In genomic region chr15:93028632-93029612, GRCh38 we compare ENCODE assay signal across 8 cellular contexts.
DNase-seq lines count a peak whose midpoint lies in the region; ATAC-seq and TF ChIP-seq lines count a peak whose summit lies in the region.

No MANE protein-coding gene starts in this region.

- POLR2A ChIA-PET in IMR-90 (lab: Charles Lee; ENCODE audit: unreplicated experiment): interaction anchor here (0.5 kb wide), 1 partner anchor 69 kb away, joined by 4 read pairs; no protein-coding TSS in a partner anchor

- H4K91ac ChIP-seq in IMR-90 (ENCODE audit: insufficient read depth, low read depth, low read length): no peak overlapping the region

- peaks cover 17 to 30% of the 10 kb centered on the region in 2 experiments for H3K79me1 ChIP-seq in IMR-90 (ENCODE audit: low read depth in 1 of 2, low read length in 2 of 2)

- dilution Hi-C loops in IMR-90 (cut with HindIII; ENCODE audit: low sequenced_read_pairs, unreplicated experiment): no loop called here

- CTCF ChIA-PET in IMR-90 (lab: Yijun Ruan, JAX): interaction anchor here (0.6 to 3.0 kb wide), 5 partner anchors 81 to 1091 kb away, joined by 3 to 20 read pairs (median 4); no protein-coding TSS in a partner anchor

- no peak overlapping the region for H2BK20ac ChIP-seq in IMR-90 (ENCODE audit: low read depth, low read length)

- H3K9me3 ChIP-seq in IMR-90 (ENCODE audit: control insufficient read depth, insufficient read depth, low read length) (no peaks in the 10 kb centered on the region), gastrocnemius medialis (no peaks in the 10 kb centered on the region)

- peak; percentile 51 to 55 for DNase-seq in AML-193 (lab: John Stamatoyannopoulos, UW)
- DNase-seq in IMR-90: peak; percentile 91
- peak; percentile 89 for DNase-seq in astrocyte of the hippocampus (ENCODE audit: low read depth, low spot score)
- DNase-seq in hippocampal formation (lab: John Stamatoyannopoulos, UW): peak; percentile 57 to 58
- DNase-seq in gastrocnemius medialis: peak; percentile 81 to 95
- no peak for DNase-seq in GDM1 (lab: John Stamatoyannopoulos, UW)
- DNase-seq in NCI-H1092 (lab: John Stamatoyannopoulos, UW): no peak

- no peak overlapping the region for H2BK5ac ChIP-seq in IMR-90 (ENCODE audit: low read depth, low read length, poor library complexity, severe bottlenecking)

- H3K56ac ChIP-seq in IMR-90 (ENCODE audit: extremely low read depth, insufficient read depth, low read length): no peak overlapping the region

- H2BK120ac ChIP-seq in IMR-90 (ENCODE audit: low read depth, low read length): no peak overlapping the region

- H2AK9ac ChIP-seq in IMR-90 (replicated peaks; ENCODE audit: low read depth, low read length, poor library complexity): no peak overlapping the region

- H3K27me3 ChIP-seq in IMR-90 (ENCODE audit: control insufficient read depth, insufficient read depth, low read length): no peaks in the 10 kb centered on the region
- no peaks in the 10 kb centered on the region for H3K27me3 ChIP-seq in gastrocnemius medialis

- no peak overlapping the region; the same call in 1 of the 2 replicates for H3K18ac ChIP-seq in IMR-90 (ENCODE audit: low read depth, low read length)

- no peak for TF ChIP-seq RAD21 in IMR-90 (IDR thresholded peaks at IDR 0.05; ENCODE audit: low read length)

- H4K20me1 ChIP-seq in IMR-90 (ENCODE audit: insufficient read depth, low read length): peaks cover 38% of the 10 kb centered on the region

- H3K4me3 ChIP-seq in IMR-90 (ENCODE audit: insufficient read depth, low read depth, low read length) (no peak overlapping the region), gastrocnemius medialis (peak overlapping the region; percentile 24 to 32 (median 26))

- H2AK5ac ChIP-seq in IMR-90 (ENCODE audit: low read depth, low read length): no peak overlapping the region; the same call in 1 of the 2 replicates

- in situ Hi-C loops in IMR-90 (cut with MboI; ENCODE audit: low sequenced_read_pairs): loop anchor here (10.0 kb wide), 1 partner anchor 234 kb away; no protein-coding TSS in a partner anchor
- in situ Hi-C loops in gastrocnemius medialis (cut with MboI; ENCODE audit: low sequenced_read_pairs in 4 of 4): loop anchor here in 3 of 4 donors (5.0 to 25.0 kb wide), 3 partner anchors 958 to 1283 kb away; no protein-coding TSS in a partner anchor

- TF ChIP-seq POLR2A in IMR-90 (IDR thresholded peaks at IDR 0.05; ENCODE audit: low read depth, low read length) (no peak), gastrocnemius medialis (IDR thresholded peaks at IDR 0.05) (peak; percentile 21 to 35)

- H3K4me1 ChIP-seq in IMR-90 (ENCODE audit: control insufficient read depth, insufficient read depth, low read length) (peaks cover 22% of the 10 kb centered on the region), gastrocnemius medialis (peaks cover 58 to 59% of the 10 kb centered on the region in 2 donors)

- H3K4me2 ChIP-seq in IMR-90 (ENCODE audit: low read depth, low read length): no peak overlapping the region; the same call in 1 of the 2 replicates

- H4K8ac ChIP-seq in IMR-90 (ENCODE audit: low read depth in 2 of 2, low read length in 2 of 2): 0 out of 4 replicates have a peak overlapping the region, but pooled peaks of 1 of the 2 experiments have one; percentile 22

- intact Hi-C loops in IMR-90 (cut with micrococcal nuclease) (no loop called here), gastrocnemius medialis (cut with DNase I; ENCODE audit: low total_unique reads) (loop anchor here (2.0 kb wide), 3 partner anchors 38 to 224 kb away; no protein-coding TSS in a partner anchor)

- TF ChIP-seq CTCF in IMR-90 (conservative IDR thresholded peaks at IDR 0.05; ENCODE audit: low read depth, low read length) (no peak), gastrocnemius medialis (IDR thresholded peaks at IDR 0.05 in 4 of 5, conservative IDR thresholded peaks at IDR 0.05 in 1 of 5) (no peak)

- H3K27ac ChIP-seq in IMR-90 (ENCODE audit: insufficient read depth, low read length) (peak overlapping the region; percentile 64; the same call in 1 of the 2 replicates), gastrocnemius medialis (peak overlapping the region; percentile 89 to 94 (median 91))

- H3K9me1 ChIP-seq in IMR-90 (ENCODE audit: insufficient read depth, low read length): peaks cover 9% of the 10 kb centered on the region; the same call in 1 of the 2 replicates

- no peak overlapping the region; the same call in 1 of the 2 replicates for H3K4ac ChIP-seq in IMR-90 (ENCODE audit: low read depth, low read length)

- BruUV-seq in IMR-90 (replicated peaks; lab: Mats Ljungman, UMichigan): no TSS peak

- H3K36me3 ChIP-seq in IMR-90 (ENCODE audit: control insufficient read depth, insufficient read depth, low read length) (peaks cover 33% of the 10 kb centered on the region), gastrocnemius medialis (peaks cover 0 to 24% of the 10 kb centered on the region in 2 donors)

- H3K23ac ChIP-seq in IMR-90 (ENCODE audit: low read depth, low read length): no peak overlapping the region

- WGBS in IMR-90 (ENCODE audit: extremely low coverage in 2 of 2, insufficient read length in 1 of 2), 2 experiments: 42% methylated on average over 9 of the region's 30 CpGs; no CpG with 5 or more reads in 1 of the 2 experiments

- no peak overlapping the region for H2BK15ac ChIP-seq in IMR-90 (ENCODE audit: low read depth, low read length)

- ATAC-seq in IMR-90 (ENCODE audit: low read depth) (peak; percentile 19), gastrocnemius medialis (peak; percentile 58 to 61), GM21528 (IDR thresholded peaks at IDR 0.05; ENCODE audit: low FRiP score, unreplicated experiment) (no peak)

- H4K5ac ChIP-seq in IMR-90 (ENCODE audit: low read depth, low read length): no peak overlapping the region; the same call in 1 of the 2 replicates

- no peak overlapping the region for H3K14ac ChIP-seq in IMR-90 (replicated peaks; ENCODE audit: low read depth, low read length)

- no peak overlapping the region for H3K9ac ChIP-seq in IMR-90 (ENCODE audit: low read depth, low read length)

- H2AFZ ChIP-seq in IMR-90 (replicated peaks; ENCODE audit: low read length, poor library complexity): no peak overlapping the region

TF ChIP-seq in IMR-90, 13 proteins besides CTCF, POLR2A, EP300 and RAD21:
- TF ChIP-seq SMC3 (IDR thresholded peaks at IDR 0.05; ENCODE audit: low read depth, low read length): no peak
- TF ChIP-seq BHLHE40 (IDR thresholded peaks at IDR 0.05; ENCODE audit: low read depth, low read length): no peak
- 0 out of 2 replicates have a peak, but pooled peaks have one; percentile 42 for TF ChIP-seq FOS (IDR thresholded peaks at IDR 0.05; ENCODE audit: low read depth, low read length)
- no peak for TF ChIP-seq RCOR1 (IDR thresholded peaks at IDR 0.05; ENCODE audit: insufficient replicate concordance, low read length)
- no peak for TF ChIP-seq ELK1 (IDR thresholded peaks at IDR 0.05; ENCODE audit: borderline replicate concordance, low read depth, low read length)
- peak; percentile 74 for TF ChIP-seq CEBPB (IDR thresholded peaks at IDR 0.05; ENCODE audit: low read depth, low read length)
- peak; percentile 68 for TF ChIP-seq NFE2L2 (IDR thresholded peaks at IDR 0.05; ENCODE audit: low read depth, low read length)
- TF ChIP-seq MXI1 (IDR thresholded peaks at IDR 0.05; ENCODE audit: borderline replicate concordance, low read depth, low read length): no peak; the same call in 1 of the 2 replicates
- no peak for TF ChIP-seq RFX5 (IDR thresholded peaks at IDR 0.05; ENCODE audit: low read depth, low read length)
- TF ChIP-seq USF2 (IDR thresholded peaks at IDR 0.05; ENCODE audit: low read depth, low read length): no peak
- TF ChIP-seq CHD1 (IDR thresholded peaks at IDR 0.05; ENCODE audit: low read depth, low read length): no peak
- TF ChIP-seq MAFK (IDR thresholded peaks at IDR 0.05; ENCODE audit: low read depth, low read length): peak; percentile 63
- TF ChIP-seq MAZ (IDR thresholded peaks at IDR 0.05; ENCODE audit: borderline replicate concordance, low read depth, low read length): no peak

Comparison
In these comparisons a context has a peak if more than half of its experiments do, and no peak if none do; other contexts are left out.
1. DNase-seq: peak in AML-193 (2 of 2), IMR-90 (single experiment), astrocyte of the hippocampus (single experiment), hippocampal formation (2 of 2) and gastrocnemius medialis (2 of 2); none in GDM1 (single experiment) and NCI-H1092 (single experiment).